Comparison of ENCODE assay signal across 13 cellular contexts in genomic region chr6:161435426-161436065, GRCh38.
A peak's percentile ranks its signal among the peaks of the same experiment; 100 is the strongest.
DNase-seq lines count a peak whose midpoint lies in the region; ATAC-seq and TF ChIP-seq lines count a peak whose summit lies in the region.
"Had no signal": no experiment of that assay in that cellular context is flagged by ENCODE, and none has a peak within 500 bp of the region (broad histone marks: within the 10 kb centered on the region; RNA-seq: fewer than 3 reads in every experiment).

No MANE protein-coding gene starts in this region.

- H3K4me1 ChIP-seq in left ventricle myocardium inferior: peaks cover 33% of the 10 kb centered on the region
- H3K4me1 ChIP-seq in right atrium auricular region: peaks cover 0 to 15% of the 10 kb centered on the region in 2 donors
- peaks cover 12% of the 10 kb centered on the region for H3K4me1 ChIP-seq in ectodermal cell (ENCODE audit: control insufficient read depth, insufficient read depth, low read length)
- H3K4me1 ChIP-seq: prostate gland had no signal

- TF ChIP-seq CTCF in left ventricle myocardium inferior (IDR thresholded peaks at IDR 0.05; ENCODE audit: borderline replicate concordance) (no peak), right atrium auricular region (IDR thresholded peaks at IDR 0.05) (no peak), osteocyte (IDR thresholded peaks at IDR 0.05) (no peak)

- H3K27ac Mint-ChIP-seq in osteocyte (ENCODE audit: unreplicated experiment): peak overlapping the region; percentile 97
- H3K27ac Mint-ChIP-seq: activated naive CD8-positive, alpha-beta T cell treated with anti-CD3 and anti-CD28 coated beads, Interleukin-2, amount 10 ng/mL, durations not matched to agents 7 days and 5 days; effector memory CD8-positive, alpha-beta T cell had no signal

- no peak for ATAC-seq in GM18861 (IDR thresholded peaks at IDR 0.05; ENCODE audit: unreplicated experiment)
- no peak for ATAC-seq in GM21515 (IDR thresholded peaks at IDR 0.05; ENCODE audit: unreplicated experiment)
- ATAC-seq: effector memory CD8-positive, alpha-beta T cell had no signal

- H3K9me3 Mint-ChIP-seq in osteocyte (ENCODE audit: unreplicated experiment): no peaks in the 10 kb centered on the region
- H3K9me3 Mint-ChIP-seq: activated naive CD8-positive, alpha-beta T cell treated with anti-CD3 and anti-CD28 coated beads, Interleukin-2, amount 10 ng/mL, durations not matched to agents 7 days and 5 days; effector memory CD8-positive, alpha-beta T cell had no signal

- no peaks in the 10 kb centered on the region for H3K36me3 ChIP-seq in left ventricle myocardium inferior
- H3K36me3 ChIP-seq in right atrium auricular region: no peaks in the 10 kb centered on the region
- no peaks in the 10 kb centered on the region for H3K36me3 ChIP-seq in ectodermal cell (ENCODE audit: control insufficient read depth, insufficient read depth, low read length)
- H3K36me3 ChIP-seq: prostate gland had no signal

- H3K27me3 Mint-ChIP-seq in osteocyte (ENCODE audit: unreplicated experiment): no peaks in the 10 kb centered on the region
- H3K27me3 Mint-ChIP-seq: activated naive CD8-positive, alpha-beta T cell treated with anti-CD3 and anti-CD28 coated beads, Interleukin-2, amount 10 ng/mL, durations not matched to agents 7 days and 5 days had no signal

- 92% methylated on average over 2 of the region's 4 CpGs for WGBS in ectodermal cell, 2 experiments

- H3K27ac ChIP-seq in left ventricle myocardium inferior (replicated peaks) (peak overlapping the region; percentile 84), right atrium auricular region (peak overlapping the region in 1 of 2 donors; percentile 71), ectodermal cell (ENCODE audit: insufficient read depth, low read depth, low read length, poor library complexity, severe bottlenecking) (peak overlapping the region; percentile 61)
- H3K27ac ChIP-seq: prostate gland had no signal

- peak overlapping the region; percentile 38 for H3K4me3 Mint-ChIP-seq in osteocyte (ENCODE audit: unreplicated experiment)
- H3K4me3 Mint-ChIP-seq: activated naive CD8-positive, alpha-beta T cell treated with anti-CD3 and anti-CD28 coated beads, Interleukin-2, amount 10 ng/mL, durations not matched to agents 7 days and 5 days; effector memory CD8-positive, alpha-beta T cell had no signal

- no peaks in the 10 kb centered on the region for H3K9me3 ChIP-seq in left ventricle myocardium inferior (replicated peaks)
- H3K9me3 ChIP-seq in right atrium auricular region: no peaks in the 10 kb centered on the region
- no peaks in the 10 kb centered on the region for H3K9me3 ChIP-seq in ectodermal cell (ENCODE audit: control insufficient read depth, low read length)
- H3K9me3 ChIP-seq: prostate gland had no signal

- DNase-seq in left ventricle myocardium inferior (no peak), right atrium auricular region (ENCODE audit: low spot score) (no peak), osteocyte (ENCODE audit: extremely low spot score, unreplicated experiment) (no peak), HuH-7 (ENCODE audit: low spot score) (no peak)
- DNase-seq in stimulated activated CD4-positive, alpha-beta T cell treated with anti-CD3 and anti-CD28 coated beads, Interleukin-2, amount 100 ng/mL, for 24 hours: no peak
- DNase-seq: activated naive CD8-positive, alpha-beta T cell treated with anti-CD3 and anti-CD28 coated beads, Interleukin-2, amount 10 ng/mL, durations not matched to agents 7 days and 5 days; effector memory CD8-positive, alpha-beta T cell; NCI-H774; SIG-M5 had no signal

- no peaks in the 10 kb centered on the region for H3K27me3 ChIP-seq in left ventricle myocardium inferior (ENCODE audit: low read depth)
- no peaks in the 10 kb centered on the region for H3K27me3 ChIP-seq in right atrium auricular region
- no peaks in the 10 kb centered on the region for H3K27me3 ChIP-seq in ectodermal cell (ENCODE audit: control insufficient read depth, insufficient read depth, low read length, poor library complexity, severe bottlenecking)

- intact Hi-C loops in left ventricle myocardium inferior (cut with micrococcal nuclease): no loop called here

- peak overlapping the region; percentile 41 for H3K4me3 ChIP-seq in left ventricle myocardium inferior
- H3K4me3 ChIP-seq in right atrium auricular region: no peak overlapping the region
- H3K4me3 ChIP-seq in ectodermal cell (ENCODE audit: insufficient read depth, low read depth, low read length): no peak overlapping the region
- H3K4me3 ChIP-seq: prostate gland had no signal

- peaks cover 49% of the 10 kb centered on the region for H3K4me1 Mint-ChIP-seq in osteocyte (ENCODE audit: unreplicated experiment)

- H3K36me3 Mint-ChIP-seq in osteocyte (ENCODE audit: unreplicated experiment): peaks cover 7% of the 10 kb centered on the region
- H3K36me3 Mint-ChIP-seq: activated naive CD8-positive, alpha-beta T cell treated with anti-CD3 and anti-CD28 coated beads, Interleukin-2, amount 10 ng/mL, durations not matched to agents 7 days and 5 days had no signal
